1 cellular context compared by ENCODE assay signal in the genomic region with DNA sequence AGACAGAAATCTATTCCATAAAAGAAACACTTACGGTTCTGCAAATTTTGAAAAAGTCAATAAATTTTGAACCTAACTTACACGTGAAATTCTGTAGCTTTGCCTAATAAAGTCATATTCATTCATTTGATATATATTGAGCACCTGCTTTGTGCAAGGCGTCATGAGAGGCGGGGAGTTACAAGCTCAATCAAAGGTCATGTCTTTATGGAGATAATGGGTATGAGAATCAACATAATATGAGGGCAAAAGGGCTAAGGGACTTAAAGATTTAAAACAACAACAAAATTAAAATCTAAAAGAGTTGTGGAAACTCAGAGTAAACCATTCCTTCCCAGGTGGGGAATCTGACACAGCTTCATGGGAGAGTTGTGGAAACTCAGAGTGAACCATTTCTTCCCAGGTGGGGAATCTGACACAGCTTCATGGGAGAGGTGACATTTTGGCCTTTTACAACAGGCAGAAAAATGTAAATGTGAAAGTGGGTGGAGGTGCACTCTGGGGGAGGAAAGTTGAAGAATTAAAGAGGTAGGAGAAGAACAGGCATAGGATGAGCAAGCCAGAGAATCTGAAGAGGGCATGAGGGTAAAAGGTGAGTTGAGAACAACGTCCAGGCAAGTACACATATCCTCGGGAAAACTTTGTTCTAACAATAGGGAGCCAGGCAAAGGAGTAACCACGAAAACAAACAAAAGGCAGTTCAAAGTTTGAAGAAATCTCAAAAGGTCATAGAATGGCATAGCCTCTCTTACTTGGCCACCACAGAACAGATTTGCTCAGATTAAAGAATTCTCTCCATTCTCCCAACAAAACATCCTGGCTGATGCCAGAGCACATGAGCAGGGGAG.
TF ChIP-seq lines count a peak whose summit lies in the region.

No MANE protein-coding gene starts in this region.

TF ChIP-seq in GM23338, 12 proteins besides CTCF, POLR2A, EP300 and RAD21 (continued from another document):
- TF ChIP-seq, protein P1, sequence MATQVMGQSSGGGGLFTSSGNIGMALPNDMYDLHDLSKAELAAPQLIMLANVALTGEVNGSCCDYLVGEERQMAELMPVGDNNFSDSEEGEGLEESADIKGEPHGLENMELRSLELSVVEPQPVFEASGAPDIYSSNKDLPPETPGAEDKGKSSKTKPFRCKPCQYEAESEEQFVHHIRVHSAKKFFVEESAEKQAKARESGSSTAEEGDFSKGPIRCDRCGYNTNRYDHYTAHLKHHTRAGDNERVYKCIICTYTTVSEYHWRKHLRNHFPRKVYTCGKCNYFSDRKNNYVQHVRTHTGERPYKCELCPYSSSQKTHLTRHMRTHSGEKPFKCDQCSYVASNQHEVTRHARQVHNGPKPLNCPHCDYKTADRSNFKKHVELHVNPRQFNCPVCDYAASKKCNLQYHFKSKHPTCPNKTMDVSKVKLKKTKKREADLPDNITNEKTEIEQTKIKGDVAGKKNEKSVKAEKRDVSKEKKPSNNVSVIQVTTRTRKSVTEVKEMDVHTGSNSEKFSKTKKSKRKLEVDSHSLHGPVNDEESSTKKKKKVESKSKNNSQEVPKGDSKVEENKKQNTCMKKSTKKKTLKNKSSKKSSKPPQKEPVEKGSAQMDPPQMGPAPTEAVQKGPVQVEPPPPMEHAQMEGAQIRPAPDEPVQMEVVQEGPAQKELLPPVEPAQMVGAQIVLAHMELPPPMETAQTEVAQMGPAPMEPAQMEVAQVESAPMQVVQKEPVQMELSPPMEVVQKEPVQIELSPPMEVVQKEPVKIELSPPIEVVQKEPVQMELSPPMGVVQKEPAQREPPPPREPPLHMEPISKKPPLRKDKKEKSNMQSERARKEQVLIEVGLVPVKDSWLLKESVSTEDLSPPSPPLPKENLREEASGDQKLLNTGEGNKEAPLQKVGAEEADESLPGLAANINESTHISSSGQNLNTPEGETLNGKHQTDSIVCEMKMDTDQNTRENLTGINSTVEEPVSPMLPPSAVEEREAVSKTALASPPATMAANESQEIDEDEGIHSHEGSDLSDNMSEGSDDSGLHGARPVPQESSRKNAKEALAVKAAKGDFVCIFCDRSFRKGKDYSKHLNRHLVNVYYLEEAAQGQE (IDR thresholded peaks at IDR 0.05; ENCODE audit: unreplicated experiment): no peak
- no peak for TF ChIP-seq STAT1 (IDR thresholded peaks at IDR 0.05; ENCODE audit: unreplicated experiment)
